1 cellular context compared by ENCODE assay signal in the genomic region with DNA sequence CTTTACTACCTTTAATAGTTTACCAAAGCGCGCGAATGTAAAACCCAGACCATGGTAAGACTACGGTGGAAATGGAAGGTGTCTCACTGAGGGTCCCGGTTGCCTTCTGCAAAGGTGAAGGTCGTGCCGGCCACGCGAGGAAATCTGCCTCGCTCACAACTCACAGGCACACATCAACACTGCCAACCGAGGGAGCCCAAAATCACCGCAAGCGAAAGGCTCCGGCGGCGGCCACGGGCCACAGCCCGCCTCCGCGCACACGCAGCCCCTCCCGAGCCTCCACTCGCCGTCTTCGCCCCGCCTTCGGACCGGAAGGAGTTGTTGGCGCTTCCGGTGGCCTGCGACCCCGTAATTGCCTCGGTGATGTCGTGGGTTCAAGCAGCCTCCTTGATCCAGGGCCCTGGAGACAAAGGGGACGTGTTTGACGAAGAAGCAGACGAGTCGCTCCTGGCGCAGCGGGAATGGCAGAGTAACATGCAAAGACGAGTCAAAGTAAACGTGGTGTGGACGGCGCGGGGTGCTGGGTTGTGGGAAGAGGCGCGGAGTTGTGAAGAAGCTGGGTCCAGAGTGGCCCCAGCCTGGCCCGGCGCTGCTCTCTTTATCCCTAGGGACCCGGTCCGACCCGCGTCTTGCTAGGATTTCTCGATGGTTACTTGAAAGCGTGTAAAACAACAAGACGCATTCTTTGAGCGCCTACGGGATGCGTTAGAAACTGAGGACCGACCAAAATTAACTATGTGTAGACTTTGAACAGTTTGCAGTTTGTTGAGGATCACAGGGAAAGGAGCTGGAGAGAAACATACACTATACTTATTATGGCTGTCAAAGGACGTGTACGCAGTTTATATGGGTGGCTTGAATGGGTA.
TF ChIP-seq lines count a peak whose summit lies in the region.

A gene with protein sequence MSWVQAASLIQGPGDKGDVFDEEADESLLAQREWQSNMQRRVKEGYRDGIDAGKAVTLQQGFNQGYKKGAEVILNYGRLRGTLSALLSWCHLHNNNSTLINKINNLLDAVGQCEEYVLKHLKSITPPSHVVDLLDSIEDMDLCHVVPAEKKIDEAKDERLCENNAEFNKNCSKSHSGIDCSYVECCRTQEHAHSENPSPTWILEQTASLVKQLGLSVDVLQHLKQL (plus strand): TSS at position 349 of the 866 bp plus-strand sequence. CDS start 15 bp downstream, at position 364.

TF ChIP-seq in HepG2, 621 proteins besides CTCF, POLR2A, EP300 and RAD21 (continued from another document and continues in another):
- TF ChIP-seq ZNF652 (CRISPR knock-in tag; IDR thresholded peaks at IDR 0.05; ENCODE audit: borderline replicate concordance, low read depth): no peak
- peak; percentile 93 for TF ChIP-seq ARNT2 (CRISPR knock-in tag; IDR thresholded peaks at IDR 0.05; ENCODE audit: low read depth)
- no peak for TF ChIP-seq RBM22 (optimal IDR thresholded peaks at IDR 0.05; ENCODE audit: low read length)
- TF ChIP-seq HIVEP1 (CRISPR knock-in tag; IDR thresholded peaks at IDR 0.05): peak; percentile 83
- TF ChIP-seq, protein P1, sequence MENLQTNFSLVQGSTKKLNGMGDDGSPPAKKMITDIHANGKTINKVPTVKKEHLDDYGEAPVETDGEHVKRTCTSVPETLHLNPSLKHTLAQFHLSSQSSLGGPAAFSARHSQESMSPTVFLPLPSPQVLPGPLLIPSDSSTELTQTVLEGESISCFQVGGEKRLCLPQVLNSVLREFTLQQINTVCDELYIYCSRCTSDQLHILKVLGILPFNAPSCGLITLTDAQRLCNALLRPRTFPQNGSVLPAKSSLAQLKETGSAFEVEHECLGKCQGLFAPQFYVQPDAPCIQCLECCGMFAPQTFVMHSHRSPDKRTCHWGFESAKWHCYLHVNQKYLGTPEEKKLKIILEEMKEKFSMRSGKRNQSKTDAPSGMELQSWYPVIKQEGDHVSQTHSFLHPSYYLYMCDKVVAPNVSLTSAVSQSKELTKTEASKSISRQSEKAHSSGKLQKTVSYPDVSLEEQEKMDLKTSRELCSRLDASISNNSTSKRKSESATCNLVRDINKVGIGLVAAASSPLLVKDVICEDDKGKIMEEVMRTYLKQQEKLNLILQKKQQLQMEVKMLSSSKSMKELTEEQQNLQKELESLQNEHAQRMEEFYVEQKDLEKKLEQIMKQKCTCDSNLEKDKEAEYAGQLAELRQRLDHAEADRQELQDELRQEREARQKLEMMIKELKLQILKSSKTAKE (CRISPR knock-in tag; IDR thresholded peaks at IDR 0.05; ENCODE audit: borderline replicate concordance): 0 out of 2 replicates have a peak, but pooled peaks have one; percentile 22
- no peak; the same call in 1 of the 2 replicates for TF ChIP-seq CREB1 (IDR thresholded peaks at IDR 0.05)
- peak; percentile 50 for TF ChIP-seq CREB1 (CRISPR knock-in tag; IDR thresholded peaks at IDR 0.05)
- no peak for TF ChIP-seq ZSCAN12 (CRISPR knock-in tag; IDR thresholded peaks at IDR 0.05)
- TF ChIP-seq DNMT3B (CRISPR knock-in tag; conservative IDR thresholded peaks at IDR 0.05): no peak
- TF ChIP-seq ARNT (IDR thresholded peaks at IDR 0.05): no peak
- TF ChIP-seq HDAC2 (CRISPR knock-in tag; IDR thresholded peaks at IDR 0.05): peak; percentile 66
- TF ChIP-seq HOXA3 (CRISPR knock-in tag; IDR thresholded peaks at IDR 0.05): peak; percentile 91
- no peak for TF ChIP-seq RFX5 (IDR thresholded peaks at IDR 0.05; ENCODE audit: low read depth, low read length)
- TF ChIP-seq SP2 (CRISPR knock-in tag; IDR thresholded peaks at IDR 0.05): peak; percentile 84
- no peak for TF ChIP-seq ZNF251 (CRISPR knock-in tag; IDR thresholded peaks at IDR 0.05)
- TF ChIP-seq, protein P2, sequence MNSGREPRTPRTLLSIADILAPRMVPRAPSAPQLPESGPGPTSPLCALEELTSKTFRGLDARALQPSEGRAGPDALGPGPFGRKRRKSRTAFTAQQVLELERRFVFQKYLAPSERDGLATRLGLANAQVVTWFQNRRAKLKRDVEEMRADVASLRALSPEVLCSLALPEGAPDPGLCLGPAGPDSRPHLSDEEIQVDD (CRISPR knock-in tag; IDR thresholded peaks at IDR 0.05; ENCODE audit: borderline replicate concordance): peak; percentile 79; the same call in 1 of the 2 replicates
- peak; percentile 94 for TF ChIP-seq BORCS8-MEF2B (CRISPR knock-in tag; IDR thresholded peaks at IDR 0.05)
- no peak for TF ChIP-seq MZF1 (CRISPR knock-in tag; IDR thresholded peaks at IDR 0.05; ENCODE audit: borderline replicate concordance)
- TF ChIP-seq ZNF124 (CRISPR knock-in tag; IDR thresholded peaks at IDR 0.05): no peak; the same call in 1 of the 2 replicates
- no peak for TF ChIP-seq TBX3 (IDR thresholded peaks at IDR 0.05; ENCODE audit: borderline replicate concordance)
- peak; percentile 90; the same call in 1 of the 2 replicates for TF ChIP-seq ZNF598 (CRISPR knock-in tag; IDR thresholded peaks at IDR 0.05; ENCODE audit: borderline replicate concordance)
- TF ChIP-seq, protein P3, sequence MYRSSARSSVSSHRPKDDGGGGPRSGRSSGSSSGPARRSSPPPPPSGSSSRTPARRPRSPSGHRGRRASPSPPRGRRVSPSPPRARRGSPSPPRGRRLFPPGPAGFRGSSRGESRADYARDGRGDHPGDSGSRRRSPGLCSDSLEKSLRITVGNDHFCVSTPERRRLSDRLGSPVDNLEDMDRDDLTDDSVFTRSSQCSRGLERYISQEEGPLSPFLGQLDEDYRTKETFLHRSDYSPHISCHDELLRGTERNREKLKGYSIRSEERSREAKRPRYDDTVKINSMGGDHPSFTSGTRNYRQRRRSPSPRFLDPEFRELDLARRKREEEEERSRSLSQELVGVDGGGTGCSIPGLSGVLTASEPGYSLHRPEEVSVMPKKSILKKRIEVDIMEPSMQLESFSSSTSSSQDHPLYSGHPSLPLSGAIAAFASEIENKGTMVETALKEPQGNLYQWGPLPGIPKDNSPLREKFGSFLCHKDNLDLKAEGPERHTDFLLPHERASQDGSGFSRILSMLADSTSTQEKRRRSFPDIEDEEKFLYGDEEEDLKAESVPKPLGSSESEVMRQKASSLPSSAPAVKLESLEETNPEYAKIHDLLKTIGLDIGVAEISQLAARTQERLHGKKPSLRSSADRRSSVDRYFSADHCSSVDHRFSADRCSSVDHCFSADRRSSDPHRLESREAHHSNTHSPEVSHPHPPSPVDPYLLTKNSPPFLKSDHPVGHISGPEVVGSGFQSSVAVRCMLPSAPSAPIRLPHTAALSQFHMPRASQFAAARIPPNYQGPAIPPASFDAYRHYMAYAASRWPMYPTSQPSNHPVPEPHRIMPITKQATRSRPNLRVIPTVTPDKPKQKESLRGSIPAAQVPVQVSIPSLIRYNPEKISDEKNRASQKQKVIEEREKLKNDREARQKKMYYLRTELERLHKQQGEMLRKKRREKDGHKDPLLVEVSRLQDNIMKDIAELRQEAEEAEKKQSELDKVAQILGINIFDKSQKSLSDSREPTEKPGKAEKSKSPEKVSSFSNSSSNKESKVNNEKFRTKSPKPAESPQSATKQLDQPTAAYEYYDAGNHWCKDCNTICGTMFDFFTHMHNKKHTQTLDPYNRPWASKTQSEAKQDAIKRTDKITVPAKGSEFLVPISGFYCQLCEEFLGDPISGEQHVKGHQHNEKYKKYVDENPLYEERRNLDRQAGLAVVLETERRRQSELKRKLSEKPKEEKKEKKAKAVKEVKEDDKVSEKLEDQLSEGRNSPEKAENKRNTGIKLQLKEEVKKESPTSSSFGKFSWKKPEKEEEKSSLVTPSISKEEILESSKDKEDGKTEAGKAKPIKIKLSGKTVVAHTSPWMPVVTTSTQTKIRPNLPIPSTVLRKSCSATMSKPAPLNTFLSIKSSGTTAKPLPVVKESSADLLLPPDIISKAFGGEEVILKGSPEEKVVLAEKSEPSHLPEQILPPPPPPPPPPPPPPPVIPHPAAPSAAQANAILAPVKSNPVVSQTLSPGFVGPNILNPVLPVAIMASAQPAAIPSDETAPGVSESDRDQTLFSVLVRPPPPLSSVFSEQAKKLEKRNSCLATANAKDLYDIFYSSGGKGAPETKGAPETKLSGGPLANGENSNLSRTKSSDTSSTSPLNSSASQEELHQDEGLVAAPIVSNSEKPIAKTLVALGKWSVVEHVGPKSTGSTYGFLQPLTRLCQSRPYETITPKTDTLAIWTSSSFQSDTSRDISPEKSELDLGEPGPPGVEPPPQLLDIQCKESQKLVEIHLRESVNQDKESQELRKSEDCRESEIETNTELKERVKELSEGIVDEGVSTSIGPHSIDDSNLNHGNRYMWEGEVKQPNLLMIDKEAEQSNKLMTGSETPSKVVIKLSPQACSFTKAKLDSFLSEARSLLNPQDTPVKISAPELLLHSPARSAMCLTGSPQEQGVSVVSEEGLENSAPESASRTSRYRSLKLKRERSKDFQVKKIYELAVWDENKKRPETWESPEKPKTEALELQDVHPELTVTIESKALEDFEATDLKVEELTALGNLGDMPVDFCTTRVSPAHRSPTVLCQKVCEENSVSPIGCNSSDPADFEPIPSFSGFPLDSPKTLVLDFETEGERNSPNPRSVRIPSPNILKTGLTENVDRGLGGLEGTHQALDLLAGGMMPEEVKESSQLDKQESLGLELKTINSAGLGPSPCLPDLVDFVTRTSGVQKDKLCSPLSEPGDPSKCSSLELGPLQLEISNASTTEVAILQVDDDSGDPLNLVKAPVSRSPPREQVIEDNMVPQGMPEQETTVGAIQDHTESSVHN (CRISPR knock-in tag; IDR thresholded peaks at IDR 0.05): 0 out of 2 replicates have a peak, but pooled peaks have one; percentile 22
- TF ChIP-seq, protein P4, sequence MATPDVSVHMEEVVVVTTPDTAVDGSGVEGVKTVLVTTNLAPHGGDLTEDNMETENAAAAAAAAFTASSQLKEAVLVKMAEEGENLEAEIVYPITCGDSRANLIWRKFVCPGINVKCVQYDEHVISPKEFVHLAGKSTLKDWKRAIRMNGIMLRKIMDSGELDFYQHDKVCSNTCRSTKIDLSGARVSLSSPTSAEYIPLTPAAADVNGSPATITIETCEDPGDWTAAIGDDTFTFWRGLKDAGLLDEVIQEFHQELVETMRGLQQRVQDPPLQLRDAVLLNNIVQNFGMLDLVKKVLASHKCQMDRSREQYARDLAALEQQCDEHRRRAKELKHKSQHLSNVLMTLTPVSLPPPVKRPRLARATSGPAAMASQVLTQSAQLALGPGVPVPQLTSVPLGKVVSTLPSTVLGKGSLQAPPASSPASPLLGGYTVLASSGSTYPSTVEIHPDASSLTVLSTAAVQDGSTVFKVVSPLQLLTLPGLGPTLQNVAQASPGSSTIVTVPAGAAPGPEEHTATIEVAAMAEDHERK (CRISPR knock-in tag; IDR thresholded peaks at IDR 0.05; ENCODE audit: low read depth): no peak
- peak; percentile 56; the same call in 1 of the 2 replicates for TF ChIP-seq ZNF589 (CRISPR knock-in tag; conservative IDR thresholded peaks at IDR 0.05)
- peak; percentile 66; the same call in 1 of the 2 replicates for TF ChIP-seq CBX5 (CRISPR knock-in tag; IDR thresholded peaks at IDR 0.05; ENCODE audit: borderline replicate concordance)
- TF ChIP-seq TSC22D2 (CRISPR knock-in tag; IDR thresholded peaks at IDR 0.05; ENCODE audit: borderline replicate concordance): 0 out of 2 replicates have a peak, but pooled peaks have one; percentile 34
- peak; percentile 85 for TF ChIP-seq ZBTB7A (CRISPR knock-in tag; IDR thresholded peaks at IDR 0.05)
- TF ChIP-seq ZKSCAN8 (CRISPR knock-in tag; IDR thresholded peaks at IDR 0.05; ENCODE audit: borderline replicate concordance): no peak
- TF ChIP-seq, protein P5, sequence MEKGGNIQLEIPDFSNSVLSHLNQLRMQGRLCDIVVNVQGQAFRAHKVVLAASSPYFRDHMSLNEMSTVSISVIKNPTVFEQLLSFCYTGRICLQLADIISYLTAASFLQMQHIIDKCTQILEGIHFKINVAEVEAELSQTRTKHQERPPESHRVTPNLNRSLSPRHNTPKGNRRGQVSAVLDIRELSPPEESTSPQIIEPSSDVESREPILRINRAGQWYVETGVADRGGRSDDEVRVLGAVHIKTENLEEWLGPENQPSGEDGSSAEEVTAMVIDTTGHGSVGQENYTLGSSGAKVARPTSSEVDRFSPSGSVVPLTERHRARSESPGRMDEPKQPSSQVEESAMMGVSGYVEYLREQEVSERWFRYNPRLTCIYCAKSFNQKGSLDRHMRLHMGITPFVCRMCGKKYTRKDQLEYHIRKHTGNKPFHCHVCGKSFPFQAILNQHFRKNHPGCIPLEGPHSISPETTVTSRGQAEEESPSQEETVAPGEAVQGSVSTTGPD (CRISPR knock-in tag; IDR thresholded peaks at IDR 0.05): no peak
- TF ChIP-seq CBX2 (IDR thresholded peaks at IDR 0.05; ENCODE audit: low read depth, low read length): no peak
- peak; percentile 68; the same call in 1 of the 2 replicates for TF ChIP-seq CBX2 (CRISPR knock-in tag; IDR thresholded peaks at IDR 0.05; ENCODE audit: low read depth)
- TF ChIP-seq, protein P6, sequence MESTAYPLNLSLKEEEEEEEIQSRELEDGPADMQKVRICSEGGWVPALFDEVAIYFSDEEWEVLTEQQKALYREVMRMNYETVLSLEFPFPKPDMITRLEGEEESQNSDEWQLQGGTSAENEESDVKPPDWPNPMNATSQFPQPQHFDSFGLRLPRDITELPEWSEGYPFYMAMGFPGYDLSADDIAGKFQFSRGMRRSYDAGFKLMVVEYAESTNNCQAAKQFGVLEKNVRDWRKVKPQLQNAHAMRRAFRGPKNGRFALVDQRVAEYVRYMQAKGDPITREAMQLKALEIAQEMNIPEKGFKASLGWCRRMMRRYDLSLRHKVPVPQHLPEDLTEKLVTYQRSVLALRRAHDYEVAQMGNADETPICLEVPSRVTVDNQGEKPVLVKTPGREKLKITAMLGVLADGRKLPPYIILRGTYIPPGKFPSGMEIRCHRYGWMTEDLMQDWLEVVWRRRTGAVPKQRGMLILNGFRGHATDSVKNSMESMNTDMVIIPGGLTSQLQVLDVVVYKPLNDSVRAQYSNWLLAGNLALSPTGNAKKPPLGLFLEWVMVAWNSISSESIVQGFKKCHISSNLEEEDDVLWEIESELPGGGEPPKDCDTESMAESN (CRISPR knock-in tag; conservative IDR thresholded peaks at IDR 0.05): peak; percentile 88
- TF ChIP-seq, protein P7, sequence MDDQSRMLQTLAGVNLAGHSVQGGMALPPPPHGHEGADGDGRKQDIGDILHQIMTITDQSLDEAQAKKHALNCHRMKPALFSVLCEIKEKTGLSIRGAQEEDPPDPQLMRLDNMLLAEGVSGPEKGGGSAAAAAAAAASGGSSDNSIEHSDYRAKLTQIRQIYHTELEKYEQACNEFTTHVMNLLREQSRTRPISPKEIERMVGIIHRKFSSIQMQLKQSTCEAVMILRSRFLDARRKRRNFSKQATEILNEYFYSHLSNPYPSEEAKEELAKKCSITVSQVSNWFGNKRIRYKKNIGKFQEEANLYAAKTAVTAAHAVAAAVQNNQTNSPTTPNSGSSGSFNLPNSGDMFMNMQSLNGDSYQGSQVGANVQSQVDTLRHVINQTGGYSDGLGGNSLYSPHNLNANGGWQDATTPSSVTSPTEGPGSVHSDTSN (CRISPR knock-in tag; IDR thresholded peaks at IDR 0.05; ENCODE audit: borderline replicate concordance): no peak
- TF ChIP-seq, protein P8, sequence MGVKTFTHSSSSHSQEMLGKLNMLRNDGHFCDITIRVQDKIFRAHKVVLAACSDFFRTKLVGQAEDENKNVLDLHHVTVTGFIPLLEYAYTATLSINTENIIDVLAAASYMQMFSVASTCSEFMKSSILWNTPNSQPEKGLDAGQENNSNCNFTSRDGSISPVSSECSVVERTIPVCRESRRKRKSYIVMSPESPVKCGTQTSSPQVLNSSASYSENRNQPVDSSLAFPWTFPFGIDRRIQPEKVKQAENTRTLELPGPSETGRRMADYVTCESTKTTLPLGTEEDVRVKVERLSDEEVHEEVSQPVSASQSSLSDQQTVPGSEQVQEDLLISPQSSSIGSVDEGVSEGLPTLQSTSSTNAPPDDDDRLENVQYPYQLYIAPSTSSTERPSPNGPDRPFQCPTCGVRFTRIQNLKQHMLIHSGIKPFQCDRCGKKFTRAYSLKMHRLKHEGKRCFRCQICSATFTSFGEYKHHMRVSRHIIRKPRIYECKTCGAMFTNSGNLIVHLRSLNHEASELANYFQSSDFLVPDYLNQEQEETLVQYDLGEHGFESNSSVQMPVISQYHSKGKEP (CRISPR knock-in tag; IDR thresholded peaks at IDR 0.05): peak; percentile 82
